21 cellular contexts compared by ENCODE assay signal in genomic region chr6:157741889-157742615, GRCh38.
DNase-seq lines count a peak whose midpoint lies in the region; ATAC-seq and TF ChIP-seq lines count a peak whose summit lies in the region.
"Had no signal": no experiment of that assay in that cellular context is flagged by ENCODE, and none has a peak within 500 bp of the region (broad histone marks: within the 10 kb centered on the region; RNA-seq: fewer than 3 reads in every experiment).

No MANE protein-coding gene starts in this region.

- H3K9me3 ChIP-seq in AG04450 (ENCODE audit: control insufficient read depth, insufficient read depth, low read length) (no peaks in the 10 kb centered on the region), right cardiac atrium (ENCODE audit: control insufficient read depth, low read length) (no peaks in the 10 kb centered on the region), ovary (no peaks in the 10 kb centered on the region), HAP-1 (peaks cover 7% of the 10 kb centered on the region)
- H3K9me3 ChIP-seq: tibial artery had no signal

- peak overlapping the region; percentile 3 for H3K27ac ChIP-seq in AG04450 (ENCODE audit: low read depth, low read length)
- peak overlapping the region; percentile 80 for H3K27ac ChIP-seq in right cardiac atrium (ENCODE audit: low read length)
- peak overlapping the region in 1 of 2 donors; percentile 26 for H3K27ac ChIP-seq in ovary
- H3K27ac ChIP-seq in brain microvascular endothelial cell = no peak overlapping the region
- H3K27ac ChIP-seq: BLaER1 treated with 17β-estradiol and CSF1 and Interleukin-3, amounts not matched to agents 10 nM and 100 nM; SK-N-MC; tibial artery had no signal

- POLR2A ChIA-PET in AG04450 (lab: Yijun Ruan, JAX) = no interaction called here

- TF ChIP-seq CTCF in AG04450 (IDR thresholded peaks at IDR 0.05; ENCODE audit: low read depth, low read length) (no peak), choroid plexus epithelial cell (conservative IDR thresholded peaks at IDR 0.05; ENCODE audit: low read depth, low read length) (no peak), ovary (IDR thresholded peaks at IDR 0.05) (no peak), brain microvascular endothelial cell (IDR thresholded peaks at IDR 0.05; ENCODE audit: low read depth, low read length, missing control alignments) (no peak)

- DNase-seq in AG04450 (ENCODE audit: low read depth, low spot score) = no peak
- DNase-seq in choroid plexus epithelial cell (ENCODE audit: low read depth) = peak; percentile 55
- DNase-seq in right cardiac atrium = peak in 2 of 3 donors; percentile 34 to 70
- DNase-seq in ovary = peak; percentile 49 to 63 (median 57)
- no peak for DNase-seq in HAP-1 (ENCODE audit: low spot score in 2 of 2)
- no peak for DNase-seq in NCI-H748 (lab: John Stamatoyannopoulos, UW; ENCODE audit: unreplicated experiment)
- DNase-seq in GDM1 (lab: John Stamatoyannopoulos, UW) = no peak
- no peak for DNase-seq in brain microvascular endothelial cell
- DNase-seq: 8988T; activated CD4-positive, CD25-positive, alpha-beta regulatory T cell; activated naive CD8-positive, alpha-beta T cell treated with anti-CD3 and anti-CD28 coated beads, Interleukin-2, amount 50 U/mL, for 24 hours; activated T-cell treated with anti-CD3 and anti-CD28 coated beads, Interleukin-2, amount 50 U/mL, for 72 hours; central memory CD4-positive, alpha-beta T cell; effector memory CD4-positive, alpha-beta T cell; GF-D8; NCI-H1436; posterior cingulate gyrus; stimulated activated CD4-positive, alpha-beta T cell treated with anti-CD3 and anti-CD28 coated beads, Interleukin-12 subunit alpha, Interleukin-12 subunit beta, amount 100 ng/mL, for 4 hours had no signal

- no peaks in the 10 kb centered on the region for H3K36me3 ChIP-seq in ovary
- no peaks in the 10 kb centered on the region for H3K36me3 ChIP-seq in HAP-1 (replicated peaks)
- H3K36me3 ChIP-seq in brain microvascular endothelial cell (replicated peaks) = no peaks in the 10 kb centered on the region
- H3K36me3 ChIP-seq: BLaER1 treated with 17β-estradiol and CSF1 and Interleukin-3, amounts not matched to agents 10 nM and 100 nM; tibial artery had no signal

- peak; percentile 76 to 95 for ATAC-seq in right cardiac atrium
- ATAC-seq: activated naive CD8-positive, alpha-beta T cell treated with anti-CD3 and anti-CD28 coated beads, Interleukin-2, amount 50 U/mL, for 24 hours; activated T-cell treated with anti-CD3 and anti-CD28 coated beads, Interleukin-2, amount 50 U/mL, for 72 hours had no signal

- TF ChIP-seq EP300 in ovary (IDR thresholded peaks at IDR 0.05) = no peak

- intact Hi-C loops in right cardiac atrium (cut with DNase I) (no loop called here), ovary (cut with DNase I) (no loop called here)

- 33% methylated on average over 5 of the region's 5 CpGs for WGBS in right cardiac atrium
- 3 to 12% (median 10%) methylated on average over 5 of the region's 5 CpGs for WGBS in ovary, 3 donors

- H3K27me3 ChIP-seq in AG04450 (ENCODE audit: control insufficient read depth, insufficient read depth, low read length) = no peaks in the 10 kb centered on the region
- H3K27me3 ChIP-seq in right cardiac atrium (ENCODE audit: control insufficient read depth, insufficient read depth) = no peaks in the 10 kb centered on the region
- H3K27me3 ChIP-seq in ovary = no peaks in the 10 kb centered on the region
- H3K27me3 ChIP-seq in HAP-1 (ENCODE audit: low read depth) = no peaks in the 10 kb centered on the region; the same call in none of the 2 replicates
- H3K27me3 ChIP-seq in brain microvascular endothelial cell (replicated peaks) = no peaks in the 10 kb centered on the region
- H3K27me3 ChIP-seq: BLaER1 treated with 17β-estradiol and CSF1 and Interleukin-3, amounts not matched to agents 10 nM and 100 nM; tibial artery had no signal

- H3K4me3 ChIP-seq in AG04450 (ENCODE audit: low read depth, low read length) (no peak overlapping the region), choroid plexus epithelial cell (ENCODE audit: low read depth, low read length) (no peak overlapping the region), right cardiac atrium (ENCODE audit: low read length) (no peak overlapping the region), ovary (no peak overlapping the region), HAP-1 (no peak overlapping the region), brain microvascular endothelial cell (ENCODE audit: low read depth, low read length) (no peak overlapping the region)
- H3K4me3 ChIP-seq: BLaER1 treated with 17β-estradiol and CSF1 and Interleukin-3, amounts not matched to agents 10 nM and 100 nM; SK-N-MC; tibial artery had no signal

- CTCF ChIA-PET in AG04450 (lab: Charles Lee) = interaction anchor here (6.8 kb wide), 1 partner anchor 14 kb away, joined by 50 read pairs; no protein-coding TSS in a partner anchor

- in situ Hi-C loops in HAP-1 (cut with MboI; ENCODE audit: low sequenced_read_pairs) = no loop called here
- in situ Hi-C loops in brain microvascular endothelial cell (cut with HindIII; ENCODE audit: low pct_ligation_motif_present, low sequenced_read_pairs) = no loop called here

- no peak for TF ChIP-seq POLR2A in ovary (IDR thresholded peaks at IDR 0.05)

- H3K4me1 ChIP-seq in right cardiac atrium (ENCODE audit: control insufficient read depth, insufficient read depth, low read length) = peaks cover 7% of the 10 kb centered on the region
- H3K4me1 ChIP-seq in ovary (ENCODE audit: insufficient read depth) = peaks cover 14% of the 10 kb centered on the region
- no peaks in the 10 kb centered on the region for H3K4me1 ChIP-seq in HAP-1
- H3K4me1 ChIP-seq: tibial artery had no signal

Comparison
In these comparisons a context has a peak if more than half of its experiments do, and no peak if none do; other contexts are left out.
1. DNase-seq: peak in choroid plexus epithelial cell (single experiment), right cardiac atrium (2 of 3) and ovary (5 of 5); none in AG04450 (single experiment), HAP-1 (0 of 2), NCI-H748 (single experiment), GDM1 (single experiment) and brain microvascular endothelial cell (single experiment).